Comparison of ENCODE assay signal across 1 cellular context in genomic region chr6:10404107-10404798, GRCh38.
TF ChIP-seq lines count a peak whose summit lies in the region.

No MANE protein-coding gene starts in this region.

TF ChIP-seq in K562, 482 proteins besides CTCF, POLR2A, EP300 and RAD21 (continued from another document and continues in another):
- peak; percentile 99 for TF ChIP-seq NR2C2 (CRISPR knock-in tag; IDR thresholded peaks at IDR 0.05)
- TF ChIP-seq NR2C2 (tag; IDR thresholded peaks at IDR 0.05): peak; percentile 100
- peak; percentile 2; the same call in 1 of the 2 replicates for TF ChIP-seq BHLHE40 (IDR thresholded peaks at IDR 0.05; ENCODE audit: low read length)
- TF ChIP-seq ZBTB43 (CRISPR knock-in tag; IDR thresholded peaks at IDR 0.05): no peak
- peak; percentile 63; the same call in 1 of the 2 replicates for TF ChIP-seq TFAP4 (CRISPR knock-in tag; IDR thresholded peaks at IDR 0.05; ENCODE audit: borderline replicate concordance)
- no peak for TF ChIP-seq ZNF830 (CRISPR knock-in tag; IDR thresholded peaks at IDR 0.05)
- peak; percentile 72 for TF ChIP-seq POLR2B (IDR thresholded peaks at IDR 0.05; ENCODE audit: low read depth, partially characterized antibody)
- peak; percentile 83; the same call in 1 of the 2 replicates for TF ChIP-seq HOMEZ (CRISPR knock-in tag; IDR thresholded peaks at IDR 0.05)
- peak; percentile 81 for TF ChIP-seq TAF7 (tag; IDR thresholded peaks at IDR 0.05)
- no peak for TF ChIP-seq ZNF398 (CRISPR knock-in tag; IDR thresholded peaks at IDR 0.05)
- no peak for TF ChIP-seq ZSCAN29 (IDR thresholded peaks at IDR 0.05)
- TF ChIP-seq ZNF583 (CRISPR knock-in tag; IDR thresholded peaks at IDR 0.05): peak; percentile 84; the same call in 1 of the 2 replicates
- TF ChIP-seq XRCC4 (IDR thresholded peaks at IDR 0.05; ENCODE audit: extremely low read depth, insufficient read depth, insufficient read length): no peak
- TF ChIP-seq TOE1 (IDR thresholded peaks at IDR 0.05; ENCODE audit: borderline replicate concordance): 0 out of 2 replicates have a peak, but pooled peaks have one; percentile 77
- TF ChIP-seq TOE1 (CRISPR knock-in tag; IDR thresholded peaks at IDR 0.05; ENCODE audit: borderline replicate concordance, low read depth): no peak
- TF ChIP-seq ZMIZ1 (IDR thresholded peaks at IDR 0.05; ENCODE audit: low read depth in 2 of 2, low read length in 2 of 2): peak in 1 of 2 experiments; percentile 40; a peak in 2 of 4 replicates
- peak; percentile 98 for TF ChIP-seq GABPA (tag; conservative IDR thresholded peaks at IDR 0.05; ENCODE audit: low read depth)
- TF ChIP-seq E2F1 (CRISPR knock-in tag; IDR thresholded peaks at IDR 0.05): peak; percentile 42; the same call in 1 of the 2 replicates
- TF ChIP-seq SIN3B (IDR thresholded peaks at IDR 0.05; ENCODE audit: low read depth): peak; percentile 64; the same call in 1 of the 2 replicates
- TF ChIP-seq SNRNP70 (optimal IDR thresholded peaks at IDR 0.05; ENCODE audit: low read depth, low read length): no peak
- no peak for TF ChIP-seq KLF10 (CRISPR knock-in tag; IDR thresholded peaks at IDR 0.05)
- TF ChIP-seq ARID3B (CRISPR knock-in tag; IDR thresholded peaks at IDR 0.05; ENCODE audit: borderline replicate concordance): peak; percentile 40; the same call in 1 of the 2 replicates
- TF ChIP-seq E2F8 (IDR thresholded peaks at IDR 0.05; ENCODE audit: low read depth, partially characterized antibody): peak; percentile 21
- TF ChIP-seq ZNF431 (CRISPR knock-in tag; IDR thresholded peaks at IDR 0.05): peak; percentile 56
- TF ChIP-seq POLR2H (tag; IDR thresholded peaks at IDR 0.05; ENCODE audit: low read depth): peak; percentile 79
- no peak for TF ChIP-seq CHD4 (IDR thresholded peaks at IDR 0.05; ENCODE audit: insufficient read depth, insufficient replicate concordance, low read depth, low read length, poor library complexity, severe bottlenecking)
- TF ChIP-seq ELF4 (CRISPR knock-in tag; IDR thresholded peaks at IDR 0.05): peak; percentile 76; the same call in 1 of the 2 replicates
- TF ChIP-seq PML (IDR thresholded peaks at IDR 0.05; ENCODE audit: low read length): peak; percentile 71; the same call in 1 of the 2 replicates
- TF ChIP-seq SREBF2 (CRISPR knock-in tag; IDR thresholded peaks at IDR 0.05): no peak
- no peak for TF ChIP-seq ZNF780A (CRISPR knock-in tag; IDR thresholded peaks at IDR 0.05)
- TF ChIP-seq ZNF511 (CRISPR knock-in tag; IDR thresholded peaks at IDR 0.05): peak; percentile 60; the same call in 1 of the 2 replicates
- peak; percentile 93 for TF ChIP-seq ZNF644 (tag; IDR thresholded peaks at IDR 0.05; ENCODE audit: low read depth)
- peak; percentile 87; the same call in 1 of the 2 replicates for TF ChIP-seq ZNF165 (CRISPR knock-in tag; IDR thresholded peaks at IDR 0.05; ENCODE audit: borderline replicate concordance)
- TF ChIP-seq TFE3 (CRISPR knock-in tag; IDR thresholded peaks at IDR 0.05): no peak
- peak; percentile 97 for TF ChIP-seq NFRKB (IDR thresholded peaks at IDR 0.05; ENCODE audit: low read depth)
- peak; percentile 66; the same call in 1 of the 2 replicates for TF ChIP-seq MECOM (CRISPR knock-in tag; IDR thresholded peaks at IDR 0.05)
- TF ChIP-seq ETV5 (CRISPR knock-in tag; IDR thresholded peaks at IDR 0.05; ENCODE audit: low read depth): no peak; the same call in 1 of the 2 replicates
- no peak for TF ChIP-seq SIX5 (IDR thresholded peaks at IDR 0.05; ENCODE audit: borderline replicate concordance in 1 of 2, insufficient read depth in 1 of 2, low read depth in 1 of 2, low read length in 2 of 2)
- TF ChIP-seq FOXK2 (conservative IDR thresholded peaks at IDR 0.05 in 1 of 2, IDR thresholded peaks at IDR 0.05 in 1 of 2; ENCODE audit: low read depth in 2 of 2): peak in 1 of 2 experiments; percentile 56; a peak in 1 of 4 replicates
- peak; percentile 91 for TF ChIP-seq EGR1 (conservative IDR thresholded peaks at IDR 0.05)
- no peak for TF ChIP-seq CBFA2T2 (conservative IDR thresholded peaks at IDR 0.05)
- peak; percentile 34; the same call in 1 of the 2 replicates for TF ChIP-seq MAFG (tag; conservative IDR thresholded peaks at IDR 0.05)
- TF ChIP-seq OTX1 (CRISPR knock-in tag; IDR thresholded peaks at IDR 0.05): peak; percentile 96
- 0 out of 2 replicates have a peak, but pooled peaks have one; percentile 61 for TF ChIP-seq ZNF174 (CRISPR knock-in tag; IDR thresholded peaks at IDR 0.05)
- TF ChIP-seq HNRNPK (IDR thresholded peaks at IDR 0.05; ENCODE audit: low read depth, low read length, poor library complexity, severe bottlenecking): no peak
- TF ChIP-seq MIER1 (IDR thresholded peaks at IDR 0.05; ENCODE audit: low read depth): no peak; the same call in 1 of the 2 replicates
- TF ChIP-seq ATF1 (CRISPR knock-in tag; IDR thresholded peaks at IDR 0.05): no peak
- peak; percentile 89 for TF ChIP-seq ATF1 (tag; IDR thresholded peaks at IDR 0.05)
